In the genomic region with DNA sequence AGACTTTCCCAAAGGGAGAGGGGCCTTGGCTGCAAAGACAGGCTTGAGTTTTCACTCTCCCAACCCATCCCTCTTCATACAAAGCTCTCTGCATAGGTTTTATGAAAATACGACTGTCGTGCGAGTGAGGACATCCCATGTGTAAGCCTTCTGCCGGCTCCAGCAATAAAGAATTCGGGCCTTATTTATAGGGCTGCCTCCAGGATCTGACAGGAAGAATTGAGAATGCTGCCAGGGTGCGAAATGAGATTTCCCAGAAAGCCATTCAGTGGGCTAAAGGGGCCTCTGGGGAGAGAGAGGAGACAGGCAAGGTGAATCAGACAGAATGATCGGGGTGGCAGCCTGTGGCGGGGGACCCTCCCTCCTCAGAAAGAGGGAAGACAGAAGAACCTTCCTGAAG, we compare ENCODE assay signal across 23 cellular contexts.
"Had no signal": no experiment of that assay in that cellular context is flagged by ENCODE, and none has a peak within 500 bp of the region (broad histone marks: within the 10 kb centered on the region; RNA-seq: fewer than 3 reads in every experiment).

No MANE protein-coding gene starts in this region.

- H3K4me3 ChIP-seq: esophagus muscularis mucosa, gastrocnemius medialis, left ventricle myocardium inferior, lung, ovary, smooth muscle cell, tibial artery, upper lobe of right lung, vagina had no signal

- H3K9me3 ChIP-seq: esophagus muscularis mucosa, gastrocnemius medialis, ovary, upper lobe of right lung, vagina had no signal

- H3K36me3 ChIP-seq: esophagus muscularis mucosa, gastrocnemius medialis, left ventricle myocardium inferior, ovary, tibial artery, upper lobe of right lung, vagina had no signal

- H3K4me1 Mint-ChIP-seq: immature natural killer cell; naive thymus-derived CD4-positive, alpha-beta T cell; stimulated activated effector memory CD8-positive, alpha-beta T cell treated with anti-CD3 and anti-CD28 coated beads, Interleukin-12 subunit alpha, Interleukin-12 subunit beta, amount 100 ng/mL, for 72 hours had no signal

- ATAC-seq: gastrocnemius medialis; left cardiac atrium; naive thymus-derived CD4-positive, alpha-beta T cell; right cardiac atrium; stimulated activated effector memory CD8-positive, alpha-beta T cell treated with anti-CD3 and anti-CD28 coated beads, Interleukin-12 subunit alpha, Interleukin-12 subunit beta, amount 100 ng/mL, for 72 hours; upper lobe of right lung had no signal

- H3K27me3 ChIP-seq: esophagus muscularis mucosa, gastrocnemius medialis, ovary, tibial artery, upper lobe of right lung, vagina had no signal

- H3K27ac Mint-ChIP-seq: immature natural killer cell; naive thymus-derived CD4-positive, alpha-beta T cell; stimulated activated effector memory CD8-positive, alpha-beta T cell treated with anti-CD3 and anti-CD28 coated beads, Interleukin-12 subunit alpha, Interleukin-12 subunit beta, amount 100 ng/mL, for 72 hours; stimulated activated naive CD8-positive, alpha-beta T cell treated with anti-CD3 and anti-CD28 coated beads, Interleukin-15, Interleukin-2, amounts not matched to agents 100 ng/mL and 50 ng/mL, for 24 hours had no signal

- H3K4me3 Mint-ChIP-seq: immature natural killer cell; naive thymus-derived CD4-positive, alpha-beta T cell; neural crest cell; stimulated activated effector memory CD8-positive, alpha-beta T cell treated with anti-CD3 and anti-CD28 coated beads, Interleukin-12 subunit alpha, Interleukin-12 subunit beta, amount 100 ng/mL, for 72 hours; stimulated activated naive CD8-positive, alpha-beta T cell treated with anti-CD3 and anti-CD28 coated beads, Interleukin-15, Interleukin-2, amounts not matched to agents 100 ng/mL and 50 ng/mL, for 24 hours had no signal

- DNase-seq: cortex of kidney; effector memory CD4-positive, alpha-beta T cell; gastrocnemius medialis; glutamatergic neuron; immature natural killer cell; left cardiac atrium; left ventricle myocardium inferior; mesenchymal stem cell; naive thymus-derived CD4-positive, alpha-beta T cell; ovary; right cardiac atrium; stimulated activated CD4-positive, alpha-beta T cell treated with anti-CD3 and anti-CD28 coated beads, Interleukin-4, amount 100 ng/mL, for 1 hour; stimulated activated CD8-positive, alpha-beta memory T cell treated with anti-CD3 and anti-CD28 coated beads, Interleukin-4, amount 100 ng/mL, for 48 hours; tibial artery; upper lobe of right lung had no signal

- H3K27ac ChIP-seq: epithelial cell of prostate, esophagus muscularis mucosa, gastrocnemius medialis, left ventricle myocardium inferior, ovary, tibial artery, upper lobe of right lung, vagina had no signal

- H3K36me3 Mint-ChIP-seq: immature natural killer cell; naive thymus-derived CD4-positive, alpha-beta T cell; stimulated activated effector memory CD8-positive, alpha-beta T cell treated with anti-CD3 and anti-CD28 coated beads, Interleukin-12 subunit alpha, Interleukin-12 subunit beta, amount 100 ng/mL, for 72 hours had no signal

- H3K4me1 ChIP-seq: gastrocnemius medialis, left ventricle myocardium inferior, tibial artery, upper lobe of right lung, vagina had no signal

- H3K27me3 Mint-ChIP-seq: stimulated activated naive CD8-positive, alpha-beta T cell treated with anti-CD3 and anti-CD28 coated beads, Interleukin-15, Interleukin-2, amounts not matched to agents 100 ng/mL and 50 ng/mL, for 24 hours had no signal
